In genomic region chr11:71452354-71453020, GRCh38 we compare ENCODE assay signal across 8 cellular contexts. TPM values are rescaled to one million over a fixed set of nuclear protein-coding genes. Genes with fewer than 3 reads are reported as not detected.
DNase-seq lines count a peak whose midpoint lies in the region; ATAC-seq, FAIRE-seq and TF ChIP-seq lines count a peak whose summit lies in the region.

No MANE protein-coding gene starts in this region.

- intact Hi-C loops in activated B cell treated with CpG ODN at 0.5 μM for 24 hours (cut with micrococcal nuclease) = loop anchor here (2.0 to 5.0 kb wide), 2 partner anchors 80 to 200 kb away; partner anchors contain the start of gene SHANK2

- DNase-seq in GM12865 (ENCODE audit: low read depth) = peak; percentile 73
- peak; percentile 76 for DNase-seq in NCI-H1092 treated with DMSO at 0.1 percent for 48 hours (lab: John Stamatoyannopoulos, UW)
- DNase-seq in activated B cell treated with CpG ODN at 0.5 μM for 24 hours = no peak
- DNase-seq in stimulated activated CD4-positive, alpha-beta T cell treated with anti-CD3 and anti-CD28 coated beads, Interleukin-4, amount 100 ng/mL, for 4 hours = peak; percentile 27 to 45
- no peak for DNase-seq in islet precursor cell
- DNase-seq in RCC 7860 (ENCODE audit: low spot score) = no peak

- ATAC-seq in activated B cell treated with CpG ODN at 0.5 μM for 24 hours (ENCODE audit: low read depth) = peak; percentile 7

- no peaks in the 10 kb centered on the region for H3K27me3 Mint-ChIP-seq in activated B cell treated with CpG ODN at 0.5 μM for 24 hours

- H3K27ac Mint-ChIP-seq in activated B cell treated with CpG ODN at 0.5 μM for 24 hours = peak overlapping the region; percentile 89

- no peaks in the 10 kb centered on the region for H3K9me3 ChIP-seq in liver (ENCODE audit: control insufficient read depth in 4 of 4, low read length in 3 of 4)

- H3K27me3 ChIP-seq in liver (ENCODE audit: control insufficient read depth in 4 of 4, insufficient read depth in 4 of 4, low read length in 3 of 4) = no peaks in the 10 kb centered on the region

- POLR2A ChIA-PET in activated B cell treated with CpG ODN at 0.5 μM for 24 hours (lab: Charles Lee) = interaction anchor here (0.7 to 1.7 kb wide), 8 partner anchors 8 to 546 kb away, joined by 3 to 6 read pairs (median 3); no protein-coding TSS in a partner anchor

- H3K4me1 Mint-ChIP-seq in activated B cell treated with CpG ODN at 0.5 μM for 24 hours = peaks cover 54% of the 10 kb centered on the region

- TF ChIP-seq CTCF in GM12865 (IDR thresholded peaks at IDR 0.05; ENCODE audit: insufficient read depth, low read depth, low read length, missing control alignments) (no peak), activated B cell treated with CpG ODN at 0.5 μM for 24 hours (IDR thresholded peaks at IDR 0.05) (no peak), liver (IDR thresholded peaks at IDR 0.05; ENCODE audit: low read depth, low read length, missing input control) (no peak)

- no peak for FAIRE-seq in RCC 7860 (lab: Jason Lieb, UNC)

- H3K27ac ChIP-seq in cingulate gyrus (ENCODE audit: low read depth, low read length) (peak overlapping the region; percentile 73), liver (ENCODE audit: low read depth in 1 of 2, low read length in 2 of 2) (peak overlapping the region; percentile 92 to 96)

- peaks cover 0 to 20% (median 18%) of the 10 kb centered on the region in 4 donors for H3K36me3 ChIP-seq in liver (ENCODE audit: control insufficient read depth in 4 of 4, insufficient read depth in 3 of 4, low read depth in 1 of 4, low read length in 3 of 4)

- H3K36me3 Mint-ChIP-seq in activated B cell treated with CpG ODN at 0.5 μM for 24 hours (ENCODE audit: low read depth) = peaks cover 36% of the 10 kb centered on the region

- H3K9ac ChIP-seq in liver (ENCODE audit: low read depth in 1 of 2, low read length in 2 of 2) = peak overlapping the region; percentile 17 to 68

- no peaks in the 10 kb centered on the region for H3K9me3 Mint-ChIP-seq in activated B cell treated with CpG ODN at 0.5 μM for 24 hours

- peak overlapping the region; percentile 89 for H3K4me3 Mint-ChIP-seq in activated B cell treated with CpG ODN at 0.5 μM for 24 hours

- TF ChIP-seq RAD21 in liver (IDR thresholded peaks at IDR 0.05) = peak in 1 of 2 donors; percentile 4

- peaks cover 10 to 43% (median 25%) of the 10 kb centered on the region in 4 donors for H3K4me1 ChIP-seq in liver (ENCODE audit: control insufficient read depth in 4 of 4, insufficient read depth in 4 of 4, low read length in 3 of 4)

- CTCF ChIA-PET in activated B cell treated with CpG ODN at 0.5 μM for 24 hours (lab: Charles Lee) = no interaction called here

- under 1% methylated on average over 34 of the region's 34 CpGs for WGBS in liver

- H3K4me3 ChIP-seq in GM12865 (ENCODE audit: low read depth, low read length) (peak overlapping the region; percentile 87), liver (ENCODE audit: low read depth in 1 of 3, low read length in 3 of 3) (peak overlapping the region; percentile 50 to 74 (median 74))

TF ChIP-seq in liver, 16 proteins besides CTCF, POLR2A, EP300 and RAD21:
- TF ChIP-seq HNF4A (conservative IDR thresholded peaks at IDR 0.05) (peak in 1 of 2 donors; percentile 5), GABPA (IDR thresholded peaks at IDR 0.05 in 1 of 2, conservative IDR thresholded peaks at IDR 0.05 in 1 of 2) (no peak), EGR1 (IDR thresholded peaks at IDR 0.05; ENCODE audit: low read depth in 2 of 2) (peak in 1 of 2 donors; percentile 34), FOXA1 (IDR thresholded peaks at IDR 0.05) (peak; percentile 13), JUND (IDR thresholded peaks at IDR 0.05) (peak in 1 of 2 donors; percentile 6), RXRA (IDR thresholded peaks at IDR 0.05) (peak in 1 of 2 donors; percentile 25), YY1 (IDR thresholded peaks at IDR 0.05) (no peak), SP1 (IDR thresholded peaks at IDR 0.05) (peak; percentile 40), NR2F2 (IDR thresholded peaks at IDR 0.05) (peak; percentile 36)

RNA-seq across cellular contexts. Expression of gene NADSYN1, which starts 0.5 kb away (rescaled TPM):
- total RNA-seq in activated B cell treated with CpG ODN at 0.5 μM for 24 hours = 127 and 146 TPM in 2 replicates
- total RNA-seq in liver = 10 to 100 TPM; 19.8 to 33.6 TPM
- polyA plus RNA-seq in liver = 10 to 100 TPM; 16.6 to 24.6 TPM

RNA-seq across cellular contexts. Expression of gene DHCR7, which starts 4.3 kb away (rescaled TPM):
- total RNA-seq in activated B cell treated with CpG ODN at 0.5 μM for 24 hours (35.5 and 47.2 TPM in 2 replicates), liver (100 to 1,000 TPM; 149 to 224 TPM)
- polyA plus RNA-seq in liver = 100 to 1,000 TPM in 1 of 2 donors, 10 to 100 TPM in 1; 56.9 to 195 TPM

Comparison
In these comparisons a context has a peak if more than half of its experiments do, and no peak if none do; other contexts are left out.
1. DNase-seq: peak in GM12865 (single experiment), NCI-H1092 treated with DMSO at 0.1 percent for 48 hours (single experiment) and stimulated activated CD4-positive, alpha-beta T cell treated with anti-CD3 and anti-CD28 coated beads, Interleukin-4, amount 100 ng/mL, for 4 hours (2 of 2); none in activated B cell treated with CpG ODN at 0.5 μM for 24 hours (single experiment), islet precursor cell (single experiment) and RCC 7860 (single experiment).